Comparison of ENCODE assay signal across 8 cellular contexts in genomic region chr1:111656093-111657017, GRCh38. TPM values are rescaled to one million over a fixed set of nuclear protein-coding genes. Genes with fewer than 3 reads are reported as not detected.
DNase-seq lines count a peak whose midpoint lies in the region; ATAC-seq, FAIRE-seq and TF ChIP-seq lines count a peak whose summit lies in the region.

No MANE protein-coding gene starts in this region.

- H3K27me3 Mint-ChIP-seq in stimulated activated naive CD8-positive, alpha-beta T cell treated with anti-CD3 and anti-CD28 coated beads, Interleukin-15, amount 100 ng/mL, for 72 hours, result no peaks in the 10 kb centered on the region

- H3K27ac ChIP-seq in SU-DHL-6 (ENCODE audit: low read depth, low read length) (no peak overlapping the region), fibroblast of lung (ENCODE audit: insufficient read depth, low read length) (no peak overlapping the region), neural cell (ENCODE audit: low read length) (no peak overlapping the region)

- no peaks in the 10 kb centered on the region for H3K4me1 ChIP-seq in fibroblast of lung (ENCODE audit: control insufficient read depth, extremely low read depth, insufficient read depth, low read length)

- H3K9me2 ChIP-seq in SU-DHL-6 (replicated peaks; ENCODE audit: insufficient read depth, low read length) (no peaks in the 10 kb centered on the region), neural cell (ENCODE audit: insufficient read depth, low read length) (no peaks in the 10 kb centered on the region)

- TF ChIP-seq CTCF in SU-DHL-6 (IDR thresholded peaks at IDR 0.05; ENCODE audit: insufficient read depth, low read length, poor library complexity, severe bottlenecking) (peak; percentile 20), fibroblast of lung (conservative IDR thresholded peaks at IDR 0.05 in 1 of 2, IDR thresholded peaks at IDR 0.05 in 1 of 2; ENCODE audit: low read depth in 1 of 2, low read length in 2 of 2) (peak; percentile 56 to 67), neural cell (IDR thresholded peaks at IDR 0.05; ENCODE audit: poor library complexity, severe bottlenecking) (peak; percentile 35)

- H3K4me2 ChIP-seq in SU-DHL-6 (ENCODE audit: low read depth, low read length, poor library complexity, severe bottlenecking), result no peak overlapping the region
- H3K4me2 ChIP-seq in fibroblast of lung (ENCODE audit: extremely low read depth, insufficient read depth, low read length), result no peak overlapping the region
- no peak overlapping the region for H3K4me2 ChIP-seq in neural cell (ENCODE audit: low read length)

- TF ChIP-seq RAD21 in neural cell (conservative IDR thresholded peaks at IDR 0.05), result peak; percentile 36

- no peak overlapping the region for H3K27ac Mint-ChIP-seq in stimulated activated naive CD8-positive, alpha-beta T cell treated with anti-CD3 and anti-CD28 coated beads, Interleukin-15, amount 100 ng/mL, for 72 hours

- ATAC-seq in GM21576 (IDR thresholded peaks at IDR 0.05; ENCODE audit: unreplicated experiment), result no peak
- no peak for ATAC-seq in stimulated activated naive CD8-positive, alpha-beta T cell treated with anti-CD3 and anti-CD28 coated beads, Interleukin-15, amount 100 ng/mL, for 72 hours

- H3K4me1 Mint-ChIP-seq in stimulated activated naive CD8-positive, alpha-beta T cell treated with anti-CD3 and anti-CD28 coated beads, Interleukin-15, amount 100 ng/mL, for 72 hours, result peaks cover 58% of the 10 kb centered on the region

- H3K9me3 Mint-ChIP-seq in stimulated activated naive CD8-positive, alpha-beta T cell treated with anti-CD3 and anti-CD28 coated beads, Interleukin-15, amount 100 ng/mL, for 72 hours, result no peaks in the 10 kb centered on the region

- FAIRE-seq in HTR-8/SVneo (lab: Jason Lieb, UNC), result no peak

- H3K79me2 ChIP-seq in SU-DHL-6 (ENCODE audit: insufficient read depth, low read length) (peaks cover 95% of the 10 kb centered on the region), fibroblast of lung (ENCODE audit: control insufficient read depth, insufficient read depth, low read length) (peaks cover 19% of the 10 kb centered on the region), neural cell (replicated peaks; ENCODE audit: insufficient read depth, low read length) (no peaks in the 10 kb centered on the region)

- peaks cover 19% of the 10 kb centered on the region for H4K20me1 ChIP-seq in SU-DHL-6 (ENCODE audit: low read depth, low read length)
- H4K20me1 ChIP-seq in fibroblast of lung (ENCODE audit: control insufficient read depth, extremely low read depth, insufficient read depth, low read length), result no peaks in the 10 kb centered on the region
- H4K20me1 ChIP-seq in neural cell (ENCODE audit: insufficient read depth), result no peaks in the 10 kb centered on the region

- no peak overlapping the region for H2AFZ ChIP-seq in SU-DHL-6 (ENCODE audit: low read depth, low read length, severe bottlenecking)
- H2AFZ ChIP-seq in fibroblast of lung (ENCODE audit: low read length), result no peak overlapping the region
- no peak overlapping the region for H2AFZ ChIP-seq in neural cell (ENCODE audit: low read depth, low read length)

- H3K9me3 ChIP-seq in SU-DHL-6 (ENCODE audit: insufficient read depth, low read length), result no peaks in the 10 kb centered on the region
- H3K9me3 ChIP-seq in fibroblast of lung (ENCODE audit: control insufficient read depth, insufficient read depth, low read depth, low read length), result no peaks in the 10 kb centered on the region
- H3K9me3 ChIP-seq in neural cell (ENCODE audit: low read length), result no peaks in the 10 kb centered on the region

- H3F3A ChIP-seq in SU-DHL-6 (ENCODE audit: insufficient read depth) (peaks cover 27% of the 10 kb centered on the region), neural cell (ENCODE audit: insufficient read depth, low read length, poor library complexity, severe bottlenecking) (no peaks in the 10 kb centered on the region)

- H3K4me3 ChIP-seq in SU-DHL-6 (ENCODE audit: insufficient read depth, low read length, poor library complexity, severe bottlenecking) (no peak overlapping the region), fibroblast of lung (replicated peaks in 1 of 4; ENCODE audit: control extremely low read depth in 1 of 4, insufficient read depth in 1 of 4, low read depth in 3 of 4, low read length in 4 of 4) (no peak overlapping the region), neural cell (ENCODE audit: low read length) (no peak overlapping the region)

- H3K9ac ChIP-seq in SU-DHL-6 (ENCODE audit: low read length) (no peak overlapping the region), fibroblast of lung (ENCODE audit: insufficient read depth, low read length) (no peak overlapping the region), neural cell (ENCODE audit: low read length) (no peak overlapping the region)

- H3K27me3 ChIP-seq in SU-DHL-6 (ENCODE audit: low read length) (no peaks in the 10 kb centered on the region), fibroblast of lung (ENCODE audit: control insufficient read depth, insufficient read depth, low read length) (no peaks in the 10 kb centered on the region), neural cell (ENCODE audit: insufficient read depth, low read depth, low read length) (no peaks in the 10 kb centered on the region)

- DNase-seq in NCI-H2107 treated with DMSO at 0.1 percent for 48 hours (lab: John Stamatoyannopoulos, UW; ENCODE audit: unreplicated experiment) (peak; percentile 8), NCI-H2107 (lab: John Stamatoyannopoulos, UW) (no peak), HTR-8/SVneo (ENCODE audit: insufficient read length, low spot score) (peak; percentile 32), fibroblast of lung (ENCODE audit: low read depth in 2 of 2) (peak; percentile 42 to 80)
- DNase-seq in stimulated activated naive CD8-positive, alpha-beta T cell treated with anti-CD3 and anti-CD28 coated beads, Interleukin-15, amount 100 ng/mL, for 72 hours, result no peak

- H3K36me3 ChIP-seq in SU-DHL-6 (ENCODE audit: low read length) (no peaks in the 10 kb centered on the region), fibroblast of lung (ENCODE audit: control insufficient read depth, insufficient read depth, low read length) (no peaks in the 10 kb centered on the region), neural cell (ENCODE audit: insufficient read depth, low read length) (no peaks in the 10 kb centered on the region)

- H3K4me3 Mint-ChIP-seq in stimulated activated naive CD8-positive, alpha-beta T cell treated with anti-CD3 and anti-CD28 coated beads, Interleukin-15, amount 100 ng/mL, for 72 hours, result peak overlapping the region in 1 of 2 donors; percentile 1

- no peak for TF ChIP-seq EP300 in neural cell (conservative IDR thresholded peaks at IDR 0.05; ENCODE audit: poor library complexity, severe bottlenecking)

TF ChIP-seq in neural cell, 6 proteins besides CTCF, POLR2A, EP300 and RAD21:
- TF ChIP-seq REST (IDR thresholded peaks at IDR 0.05; ENCODE audit: borderline replicate concordance), result no peak
- no peak for TF ChIP-seq SMC3 (conservative IDR thresholded peaks at IDR 0.05; ENCODE audit: poor library complexity)
- no peak for TF ChIP-seq POLR2AphosphoS5 (IDR thresholded peaks at IDR 0.05)
- no peak for TF ChIP-seq EZH2 (IDR thresholded peaks at IDR 0.05; ENCODE audit: borderline replicate concordance, insufficient read depth, low read length, poor library complexity, severe bottlenecking)
- TF ChIP-seq TAF1 (IDR thresholded peaks at IDR 0.05; ENCODE audit: low read depth), result no peak
- TF ChIP-seq MXI1 (conservative IDR thresholded peaks at IDR 0.05; ENCODE audit: poor library complexity, severe bottlenecking), result no peak

RNA-seq across cellular contexts. Expression of gene RAP1A, which starts 36.8 kb away (rescaled TPM):
- 11.6 and 13.5 TPM in 2 replicates for total RNA-seq in fibroblast of lung
- polyA plus RNA-seq in fibroblast of lung, result 74.1 and 99.5 TPM in 2 replicates
- polyA plus RNA-seq in fibroblast of lung (2012), result 65.2 and 91.7 TPM in 2 replicates
- polyA minus RNA-seq in fibroblast of lung (ENCODE audit: low replicate concordance), result 0.89 and 3.6 TPM in 2 replicates
- polyA plus RNA-seq in neural cell, result 24.9 and 28.7 TPM in 2 replicates
- polyA minus RNA-seq in neural cell, result 48.7 and 55.6 TPM in 2 replicates

Comparison
In these comparisons a context has a peak if more than half of its experiments do, and no peak if none do; other contexts are left out.
1. DNase-seq: peak in NCI-H2107 treated with DMSO at 0.1 percent for 48 hours (single experiment), HTR-8/SVneo (single experiment) and fibroblast of lung (2 of 2); none in NCI-H2107 (single experiment) and stimulated activated naive CD8-positive, alpha-beta T cell treated with anti-CD3 and anti-CD28 coated beads, Interleukin-15, amount 100 ng/mL, for 72 hours (0 of 2).
2. Peak in every context shown above with its lines, with median percentiles within 50 percentile points of each other: CTCF ChIP-seq.